23 cellular contexts compared by ENCODE assay signal in genomic region chr6:26041946-26042345, GRCh38. TPM values are rescaled to one million over a fixed set of nuclear protein-coding genes. Genes with fewer than 3 reads are reported as not detected.
DNase-seq lines count a peak whose midpoint lies in the region; ATAC-seq and TF ChIP-seq lines count a peak whose summit lies in the region.
"Had no signal": no experiment of that assay in that cellular context is flagged by ENCODE, and none has a peak within 500 bp of the region (broad histone marks: within the 10 kb centered on the region; RNA-seq: fewer than 3 reads in every experiment).

No MANE protein-coding gene starts in this region.

- no peaks in the 10 kb centered on the region for H3K27me3 Mint-ChIP-seq in activated naive CD4-positive, alpha-beta T cell treated with anti-CD3 and anti-CD28 coated beads for 36 hours (ENCODE audit: low read depth)
- H3K27me3 Mint-ChIP-seq: CD4-positive, alpha-beta memory T cell had no signal

- no peak overlapping the region for H3K14ac ChIP-seq in mesenchymal stem cell (ENCODE audit: low read length in 2 of 2)

- no peak for TF ChIP-seq CTCF in GM12865 (IDR thresholded peaks at IDR 0.05; ENCODE audit: insufficient read depth, low read depth, low read length, missing control alignments)
- no peak for TF ChIP-seq CTCF in Panc1 (IDR thresholded peaks at IDR 0.05)

- no peak for DNase-seq in activated naive CD4-positive, alpha-beta T cell treated with anti-CD3 and anti-CD28 coated beads for 36 hours
- DNase-seq in activated naive CD4-positive, alpha-beta T cell treated with anti-CD3 and anti-CD28 coated beads, Interleukin-2, amount 50 U/mL, for 16 hours = no peak
- DNase-seq in GM12865 (ENCODE audit: low read depth) (no peak), Panc1 (ENCODE audit: low read depth, low spot score) (no peak), mesenchymal stem cell (no peak), NCI-H510A (lab: John Stamatoyannopoulos, UW) (no peak), UCSD-AML1 (lab: John Stamatoyannopoulos, UW; ENCODE audit: unreplicated experiment) (no peak)
- DNase-seq: Caco-2; GOT3; HCEC 1CT; NCI-H1092 treated with DMSO at 0.1 percent for 48 hours; NCI-H1436 treated with DMSO at 0.1 percent for 48 hours; NCI-H2029; NCI-H2227 treated with DMSO at 0.1 percent for 48 hours; NCI-H510A treated with DMSO at 0.1 percent for 48 hours; NCI-H774; NK-92 treated with Interleukin-12 subunit alpha and Interleukin-12 subunit beta, amount 100 ng/mL, for 24 hours had no signal

- H3K4me2 ChIP-seq in mesenchymal stem cell (ENCODE audit: low read length, poor library complexity, severe bottlenecking) = no peak overlapping the region

- WGBS in mesenchymal stem cell = no CpG with 5 or more reads among the region's 1 CpG

- peaks cover 13% of the 10 kb centered on the region for H3K4me1 Mint-ChIP-seq in activated naive CD4-positive, alpha-beta T cell treated with anti-CD3 and anti-CD28 coated beads for 36 hours (ENCODE audit: low read depth)

- no peaks in the 10 kb centered on the region for H3K27me3 ChIP-seq in Panc1 (ENCODE audit: control insufficient read depth, insufficient read depth, low read length)
- no peaks in the 10 kb centered on the region for H3K27me3 ChIP-seq in mesenchymal stem cell (ENCODE audit: control insufficient read depth in 1 of 2, insufficient read depth in 1 of 2, low read length in 2 of 2)
- H3K27me3 ChIP-seq: SJSA1 had no signal

- peaks cover 3% of the 10 kb centered on the region for H3K36me3 Mint-ChIP-seq in activated naive CD4-positive, alpha-beta T cell treated with anti-CD3 and anti-CD28 coated beads for 36 hours (ENCODE audit: low read depth)
- H3K36me3 Mint-ChIP-seq: IgD-negative memory B cell had no signal

- H2AK5ac ChIP-seq in mesenchymal stem cell (ENCODE audit: low read length, severe bottlenecking) = no peak overlapping the region

- peak overlapping the region; percentile 76 for H3K9ac ChIP-seq in mesenchymal stem cell (ENCODE audit: low read length)

- CTCF ChIA-PET in activated naive CD4-positive, alpha-beta T cell treated with anti-CD3 and anti-CD28 coated beads for 36 hours (lab: Charles Lee) = no interaction called here
- CTCF ChIA-PET in Panc1 (lab: Charles Lee) = no interaction called here

- H3K9me3 Mint-ChIP-seq in activated naive CD4-positive, alpha-beta T cell treated with anti-CD3 and anti-CD28 coated beads for 36 hours = no peaks in the 10 kb centered on the region
- H3K9me3 Mint-ChIP-seq: IgD-negative memory B cell had no signal

- in situ Hi-C loops in Panc1 (cut with HindIII; ENCODE audit: low pct_unique_long_range_greater_than_20kb, low sequenced_read_pairs) = no loop called here

- H2BK120ac ChIP-seq in mesenchymal stem cell (ENCODE audit: low read depth, low read length) = no peak overlapping the region

- H3K4me3 ChIP-seq in GM12865 (ENCODE audit: low read depth, low read length) = peak overlapping the region; percentile 36
- H3K4me3 ChIP-seq in Panc1 (ENCODE audit: low read depth in 2 of 2, low read length in 2 of 2) = no peak overlapping the region
- no peak overlapping the region for H3K4me3 ChIP-seq in mesenchymal stem cell (ENCODE audit: insufficient read depth in 1 of 2, low read depth in 1 of 2, low read length in 2 of 2)
- H3K4me3 ChIP-seq: SJSA1 had no signal

- H2BK12ac ChIP-seq in mesenchymal stem cell (ENCODE audit: low read length in 2 of 2) = no peak overlapping the region

- ATAC-seq in Panc1 (no peak), HG02973 (IDR thresholded peaks at IDR 0.05; ENCODE audit: unreplicated experiment) (no peak)
- ATAC-seq: Right ventricle myocardium inferior had no signal

- H3K4me1 ChIP-seq in Panc1 (ENCODE audit: control insufficient read depth, insufficient read depth, low read length) (peaks cover 11% of the 10 kb centered on the region), mesenchymal stem cell (ENCODE audit: control insufficient read depth, insufficient read depth, low read depth, low read length) (no peaks in the 10 kb centered on the region)

- H4K91ac ChIP-seq in mesenchymal stem cell (ENCODE audit: low read length) = no peak overlapping the region

- BruUV-seq in Panc1 (replicated peaks; lab: Mats Ljungman, UMichigan) = no TSS peak

- H3K27ac Mint-ChIP-seq in activated naive CD4-positive, alpha-beta T cell treated with anti-CD3 and anti-CD28 coated beads for 36 hours = no peak overlapping the region

- H3K9me3 ChIP-seq in Panc1 (ENCODE audit: control insufficient read depth, insufficient read depth, low read depth, low read length) (no peaks in the 10 kb centered on the region), mesenchymal stem cell (ENCODE audit: control insufficient read depth, low read length) (no peaks in the 10 kb centered on the region)
- H3K9me3 ChIP-seq: Caco-2, SJSA1 had no signal

- H3K27ac ChIP-seq in Panc1 (ENCODE audit: low read length) = peak overlapping the region; percentile 99
- no peak overlapping the region for H3K27ac ChIP-seq in mesenchymal stem cell (ENCODE audit: low read length, poor library complexity, severe bottlenecking)
- H3K27ac ChIP-seq: SJSA1 had no signal

- H3K79me1 ChIP-seq in mesenchymal stem cell (replicated peaks; ENCODE audit: low read length, poor library complexity, severe bottlenecking) = no peaks in the 10 kb centered on the region

- H3K23ac ChIP-seq in mesenchymal stem cell (ENCODE audit: low read length in 2 of 2) = no peak overlapping the region

- no peak overlapping the region for H2AFZ ChIP-seq in mesenchymal stem cell (ENCODE audit: low read depth, low read length)

- POLR2A ChIA-PET in Panc1 (lab: Charles Lee) = interaction anchor here (6.2 kb wide), 1 partner anchor 12 kb away, joined by 207 read pairs; a partner anchor contains a TSS

- no peak overlapping the region for H3K18ac ChIP-seq in mesenchymal stem cell (ENCODE audit: low read depth in 1 of 2, low read length in 2 of 2)

- no peak overlapping the region for H2BK5ac ChIP-seq in mesenchymal stem cell (ENCODE audit: low read depth, low read length, poor library complexity, severe bottlenecking)

- H4K8ac ChIP-seq in mesenchymal stem cell (ENCODE audit: low read length) = no peak overlapping the region

- intact Hi-C loops in activated naive CD4-positive, alpha-beta T cell treated with anti-CD3 and anti-CD28 coated beads for 36 hours (cut with micrococcal nuclease) = no loop called here
- intact Hi-C loops in Panc1 (cut with micrococcal nuclease; ENCODE audit: unreplicated experiment) = no loop called here

- no peaks in the 10 kb centered on the region; the same call in 1 of the 2 replicates for H3K36me3 ChIP-seq in Panc1 (ENCODE audit: control insufficient read depth, insufficient read depth, low read length)
- H3K36me3 ChIP-seq in mesenchymal stem cell (ENCODE audit: control insufficient read depth in 1 of 2, insufficient read depth in 2 of 2, low read depth in 1 of 2, low read length in 2 of 2) = no peaks in the 10 kb centered on the region
- H3K36me3 ChIP-seq: BLaER1, SJSA1 had no signal

- no peak overlapping the region for H3K4ac ChIP-seq in mesenchymal stem cell (ENCODE audit: low read depth in 1 of 2, low read length in 2 of 2)

- H2BK15ac ChIP-seq in mesenchymal stem cell (ENCODE audit: low read depth, poor library complexity, severe bottlenecking) = no peak overlapping the region

- peak overlapping the region; percentile 83 for H3K4me3 Mint-ChIP-seq in activated naive CD4-positive, alpha-beta T cell treated with anti-CD3 and anti-CD28 coated beads for 36 hours

RNA-seq across cellular contexts. Expression of gene HFE, which starts 45.3 kb away (rescaled TPM):
- total RNA-seq in activated naive CD4-positive, alpha-beta T cell treated with anti-CD3 and anti-CD28 coated beads for 36 hours = 1 to 10 TPM in 1 of 2 experiments, under 1 TPM in 1; 0.57 to 1.4 TPM
- total RNA-seq in Panc1 (2021; ENCODE audit: unreplicated experiment) = 12.1 TPM
- 17.7 TPM for polyA plus RNA-seq in Panc1 (2012; ENCODE audit: insufficient read length)
- 10.1 TPM for polyA plus RNA-seq in mesenchymal stem cell (2013, experiment 1 of 2)
- 9.2 TPM for polyA plus RNA-seq in mesenchymal stem cell (2013, experiment 2 of 2)
